In genomic region chr20:53298900-53299299, GRCh38 we compare ENCODE assay signal across 17 cellular contexts.
DNase-seq lines count a peak whose midpoint lies in the region; ATAC-seq and TF ChIP-seq lines count a peak whose summit lies in the region.
"Had no signal": no experiment of that assay in that cellular context is flagged by ENCODE, and none has a peak within 500 bp of the region (broad histone marks: within the 10 kb centered on the region; RNA-seq: fewer than 3 reads in every experiment).

No MANE protein-coding gene starts in this region.

- TF ChIP-seq CTCF in smooth muscle cell (IDR thresholded peaks at IDR 0.05; ENCODE audit: borderline replicate concordance, insufficient read depth, poor library complexity, severe bottlenecking) = no peak

- peaks cover 36% of the 10 kb centered on the region for H3K4me1 ChIP-seq in smooth muscle cell (ENCODE audit: low read depth)
- H3K4me1 ChIP-seq: BLaER1, Caco-2 had no signal

- H3K27me3 ChIP-seq in smooth muscle cell (ENCODE audit: low read depth) = no peaks in the 10 kb centered on the region
- H3K27me3 ChIP-seq: BLaER1 had no signal

- peak overlapping the region; percentile 17 for H3K27ac ChIP-seq in smooth muscle cell (ENCODE audit: low read depth)
- H3K27ac ChIP-seq: BLaER1, HL-60 had no signal

- no peak for ATAC-seq in HG03432 (IDR thresholded peaks at IDR 0.05; ENCODE audit: unreplicated experiment)
- ATAC-seq in GM18861 (IDR thresholded peaks at IDR 0.05; ENCODE audit: unreplicated experiment) = no peak
- ATAC-seq in GM21723 (IDR thresholded peaks at IDR 0.05; ENCODE audit: unreplicated experiment) = no peak
- ATAC-seq: GM12878, HCT116, K562 had no signal

- peak overlapping the region; percentile 10 for H3K4me2 ChIP-seq in smooth muscle cell
- H3K4me2 ChIP-seq: BLaER1 had no signal

- H3K9ac ChIP-seq in smooth muscle cell (ENCODE audit: low read depth) = no peak overlapping the region
- H3K9ac ChIP-seq: BLaER1 had no signal

- 67% methylated on average over 1 of the region's 1 CpG for WGBS in smooth muscle cell (ENCODE audit: low lambda C conversion rate)

- no peak overlapping the region for H2AFZ ChIP-seq in smooth muscle cell (ENCODE audit: low read depth)

- H4K20me1 ChIP-seq in smooth muscle cell (ENCODE audit: low read depth) = no peaks in the 10 kb centered on the region
- H4K20me1 ChIP-seq: BLaER1 had no signal

- H3K4me3 ChIP-seq in smooth muscle cell = no peak overlapping the region
- H3K4me3 ChIP-seq: BLaER1, GM12878, K562 had no signal

- DNase-seq in DMS 273 (lab: John Stamatoyannopoulos, UW; ENCODE audit: unreplicated experiment) = peak; percentile 93
- peak; percentile 40 to 67 for DNase-seq in NCI-H446 (lab: John Stamatoyannopoulos, UW)
- DNase-seq in NCI-H82 treated with DMSO at 0.1 percent for 48 hours (lab: John Stamatoyannopoulos, UW; ENCODE audit: unreplicated experiment) = peak; percentile 82
- DNase-seq in smooth muscle cell (lab: John Stamatoyannopoulos, UW; ENCODE audit: unreplicated experiment) = no peak
- DNase-seq: 8988T; AML-193; Caco-2; CD8-positive, alpha-beta memory T cell; DMS79 had no signal

- H3K9me3 ChIP-seq in smooth muscle cell (replicated peaks; ENCODE audit: low read depth) = no peaks in the 10 kb centered on the region
- H3K9me3 ChIP-seq: BLaER1, Caco-2 had no signal

- no peaks in the 10 kb centered on the region for H3K79me2 ChIP-seq in smooth muscle cell (ENCODE audit: low read depth)

- peaks cover 11% of the 10 kb centered on the region for H3F3A ChIP-seq in smooth muscle cell (ENCODE audit: low read depth)

- H3K36me3 ChIP-seq in smooth muscle cell (ENCODE audit: low read depth) = no peaks in the 10 kb centered on the region
- H3K36me3 ChIP-seq: BLaER1 had no signal
